Comparison of ENCODE assay signal across 1 cellular context in genomic region chr2:28976584-28976983, GRCh38.
TF ChIP-seq lines count a peak whose summit lies in the region.

No MANE protein-coding gene starts in this region.

TF ChIP-seq in HCT116, 20 proteins besides CTCF, POLR2A, EP300 and RAD21 (continued from another document):
- TF ChIP-seq REST (IDR thresholded peaks at IDR 0.05; ENCODE audit: low read depth) (no peak), ZFX (IDR thresholded peaks at IDR 0.05) (no peak), SRF (IDR thresholded peaks at IDR 0.05; ENCODE audit: low read depth) (no peak), EGR1 (IDR thresholded peaks at IDR 0.05; ENCODE audit: low read depth) (no peak), ZNF274 (IDR thresholded peaks at IDR 0.05; ENCODE audit: low read depth, low read length) (no peak), ATF3 (IDR thresholded peaks at IDR 0.05) (no peak), POLR2AphosphoS5 (IDR thresholded peaks at IDR 0.05; ENCODE audit: low read depth, low read length) (no peak), CBX3 (IDR thresholded peaks at IDR 0.05; ENCODE audit: low read depth) (no peak), JUND (IDR thresholded peaks at IDR 0.05) (no peak), EZH2phosphoT487 (IDR thresholded peaks at IDR 0.05; ENCODE audit: borderline replicate concordance) (no peak)
